ENCODE assay signal across 8 cellular contexts in genomic region chr1:23344987-23345472, GRCh38.
DNase-seq lines count a peak whose midpoint lies in the region; ATAC-seq and TF ChIP-seq lines count a peak whose summit lies in the region.

No MANE protein-coding gene starts in this region.

- peaks cover 4% of the 10 kb centered on the region; the same call in 1 of the 2 replicates for H4K20me1 ChIP-seq in OCI-LY1 (ENCODE audit: insufficient read depth, low read length)

- no peaks in the 10 kb centered on the region for H3K9me2 ChIP-seq in OCI-LY1 (ENCODE audit: low read depth, low read length)

- H3K4me3 ChIP-seq in OCI-LY1 (ENCODE audit: low read depth, low read length, poor library complexity, severe bottlenecking) = peak overlapping the region; percentile 93
- H3K4me3 ChIP-seq in effector memory CD4-positive, alpha-beta T cell (ENCODE audit: insufficient read depth, low read depth, low read length, poor library complexity, severe bottlenecking) = peak overlapping the region; percentile 95

- H3K27ac Mint-ChIP-seq in nephron progenitor cell = peak overlapping the region; percentile 99

- H3K36me3 Mint-ChIP-seq in nephron progenitor cell (ENCODE audit: low read depth) = peaks cover 18% of the 10 kb centered on the region

- H3K9me3 Mint-ChIP-seq in nephron progenitor cell = peaks cover 14% of the 10 kb centered on the region

- H2AFZ ChIP-seq in OCI-LY1 (ENCODE audit: low read length) = peak overlapping the region; percentile 76; the same call in 1 of the 2 replicates

- peak overlapping the region; percentile 83 for H3K9ac ChIP-seq in OCI-LY1 (ENCODE audit: low read length)

- TF ChIP-seq CTCF in OCI-LY1 (IDR thresholded peaks at IDR 0.05; ENCODE audit: low read length) (no peak), nephron progenitor cell (IDR thresholded peaks at IDR 0.05) (no peak)

- H3K4me2 ChIP-seq in OCI-LY1 (ENCODE audit: low read length) = peak overlapping the region; percentile 83

- no peaks in the 10 kb centered on the region for H3F3A ChIP-seq in OCI-LY1 (ENCODE audit: insufficient read depth, low read length)

- ATAC-seq in HG03025 (IDR thresholded peaks at IDR 0.05; ENCODE audit: low FRiP score, unreplicated experiment) = no peak

- peak overlapping the region; percentile 90 for H3K4me3 Mint-ChIP-seq in nephron progenitor cell

- DNase-seq in NCI-H2107 treated with DMSO at 0.1 percent for 48 hours (lab: John Stamatoyannopoulos, UW; ENCODE audit: unreplicated experiment) (peak; percentile 65), NCI-H2107 (lab: John Stamatoyannopoulos, UW) (no peak), nephron progenitor cell (no peak)
- no peak for DNase-seq in effector memory CD4-positive, alpha-beta T cell
- DNase-seq in stimulated activated CD4-positive, alpha-beta T cell treated with anti-CD3 and anti-CD28 coated beads, Interleukin-4, amount 100 ng/mL, for 1 hour = no peak
- DNase-seq in activated CD4-positive, CD25-positive, alpha-beta regulatory T cell treated with anti-CD3 and anti-CD28 coated beads, Interleukin-2, amount 50 U/mL, for 72 hours = no peak

- peaks cover 12% of the 10 kb centered on the region; the same call in 1 of the 2 replicates for H3K36me3 ChIP-seq in OCI-LY1 (ENCODE audit: insufficient read depth, low read length)
- no peaks in the 10 kb centered on the region for H3K36me3 ChIP-seq in effector memory CD4-positive, alpha-beta T cell (ENCODE audit: control insufficient read depth, insufficient read depth, low read length)

- peaks cover 37% of the 10 kb centered on the region for H3K79me2 ChIP-seq in OCI-LY1 (ENCODE audit: insufficient read depth, low read length)

- H3K4me1 ChIP-seq in OCI-LY1 (ENCODE audit: insufficient read depth, low read length, severe bottlenecking) = peaks cover 35% of the 10 kb centered on the region
- H3K4me1 ChIP-seq in effector memory CD4-positive, alpha-beta T cell (ENCODE audit: control insufficient read depth, insufficient read depth, low read length, poor library complexity, severe bottlenecking) = peaks cover 16% of the 10 kb centered on the region

- H3K27ac ChIP-seq in OCI-LY1 (ENCODE audit: low read depth, low read length, poor library complexity, severe bottlenecking) = peak overlapping the region; percentile 24
- peak overlapping the region; percentile 90 for H3K27ac ChIP-seq in effector memory CD4-positive, alpha-beta T cell (ENCODE audit: insufficient read depth, low read length, poor library complexity, severe bottlenecking)

- H3K27me3 ChIP-seq in OCI-LY1 (ENCODE audit: insufficient read depth, low read length) = no peaks in the 10 kb centered on the region
- H3K27me3 ChIP-seq in effector memory CD4-positive, alpha-beta T cell (replicated peaks; ENCODE audit: control insufficient read depth, insufficient read depth, low read length, poor library complexity, severe bottlenecking) = no peaks in the 10 kb centered on the region

- peaks cover 35% of the 10 kb centered on the region for H3K4me1 Mint-ChIP-seq in nephron progenitor cell

- H3K27me3 Mint-ChIP-seq in nephron progenitor cell (ENCODE audit: low read depth, poor library complexity) = peaks cover 11% of the 10 kb centered on the region

- no peaks in the 10 kb centered on the region for H3K9me3 ChIP-seq in OCI-LY1 (ENCODE audit: low read length)
- no peaks in the 10 kb centered on the region for H3K9me3 ChIP-seq in effector memory CD4-positive, alpha-beta T cell (ENCODE audit: control insufficient read depth, low read length)
